ENCODE assay signal across 1 cellular context in genomic region chr7:157336383-157337315, GRCh38.
TF ChIP-seq lines count a peak whose summit lies in the region.

Gene DNAJB6, plus strand, starts transcription at chr7:157337004. Its CDS starts 21,569 bp downstream, at chr7:157358573.

TF ChIP-seq in HepG2, 621 proteins besides CTCF, POLR2A, EP300 and RAD21 (continued from another document and continues in another):
- TF ChIP-seq DMTF1 (CRISPR knock-in tag; IDR thresholded peaks at IDR 0.05) = no peak
- TF ChIP-seq SPEN (CRISPR knock-in tag; IDR thresholded peaks at IDR 0.05; ENCODE audit: low read depth) = peak; percentile 57
- peak; percentile 17 for TF ChIP-seq TEAD3 (CRISPR knock-in tag; optimal IDR thresholded peaks at IDR 0.05; ENCODE audit: borderline replicate concordance)
- TF ChIP-seq HDAC2 (CRISPR knock-in tag; IDR thresholded peaks at IDR 0.05) = 0 out of 2 replicates have a peak, but pooled peaks have one; percentile 41
- no peak for TF ChIP-seq ZNF207 (IDR thresholded peaks at IDR 0.05; ENCODE audit: borderline replicate concordance)
- TF ChIP-seq HNRNPH1 (optimal IDR thresholded peaks at IDR 0.05; ENCODE audit: low read depth, low read length) = no peak
- TF ChIP-seq RCOR2 (CRISPR knock-in tag; IDR thresholded peaks at IDR 0.05) = no peak
- no peak for TF ChIP-seq ZNF530 (CRISPR knock-in tag; IDR thresholded peaks at IDR 0.05; ENCODE audit: low read depth)
- no peak for TF ChIP-seq PCBP2 (optimal IDR thresholded peaks at IDR 0.05; ENCODE audit: low read depth, low read length, poor library complexity, severe bottlenecking)
- TF ChIP-seq MLLT10 (CRISPR knock-in tag; IDR thresholded peaks at IDR 0.05) = no peak
- no peak for TF ChIP-seq BRF2 (CRISPR knock-in tag; IDR thresholded peaks at IDR 0.05)
- TF ChIP-seq ZNF605 (CRISPR knock-in tag; IDR thresholded peaks at IDR 0.05) = no peak
- no peak for TF ChIP-seq IKZF1 (IDR thresholded peaks at IDR 0.05)
- no peak for TF ChIP-seq KLF12 (CRISPR knock-in tag; IDR thresholded peaks at IDR 0.05; ENCODE audit: borderline replicate concordance)
- TF ChIP-seq ZNF121 (CRISPR knock-in tag; IDR thresholded peaks at IDR 0.05) = no peak
- no peak for TF ChIP-seq RBAK (CRISPR knock-in tag; IDR thresholded peaks at IDR 0.05)
- no peak for TF ChIP-seq ZNF17 (CRISPR knock-in tag; IDR thresholded peaks at IDR 0.05)
- TF ChIP-seq ZNF280D (CRISPR knock-in tag; IDR thresholded peaks at IDR 0.05) = no peak
- peak; percentile 49 for TF ChIP-seq HNRNPK (IDR thresholded peaks at IDR 0.05; ENCODE audit: low read depth, low read length, poor library complexity, severe bottlenecking)
- no peak for TF ChIP-seq HIC2 (CRISPR knock-in tag; IDR thresholded peaks at IDR 0.05; ENCODE audit: low read depth)
- no peak for TF ChIP-seq ZNF496 (CRISPR knock-in tag; IDR thresholded peaks at IDR 0.05; ENCODE audit: insufficient replicate concordance)
- TF ChIP-seq MED13 (CRISPR knock-in tag; IDR thresholded peaks at IDR 0.05) = no peak
- no peak for TF ChIP-seq ZNF326 (CRISPR knock-in tag; IDR thresholded peaks at IDR 0.05; ENCODE audit: borderline replicate concordance)
- TF ChIP-seq KMT2B (CRISPR knock-in tag; IDR thresholded peaks at IDR 0.05) = peak; percentile 86
- no peak for TF ChIP-seq DDIT3 (CRISPR knock-in tag; IDR thresholded peaks at IDR 0.05)
- TF ChIP-seq ARID2 (CRISPR knock-in tag; IDR thresholded peaks at IDR 0.05; ENCODE audit: borderline replicate concordance) = no peak
- TF ChIP-seq TFAP4 (IDR thresholded peaks at IDR 0.05; ENCODE audit: borderline replicate concordance, low read depth) = no peak
- 0 out of 2 replicates have a peak, but pooled peaks have one; percentile 36 for TF ChIP-seq ZNF709 (CRISPR knock-in tag; IDR thresholded peaks at IDR 0.05)
- TF ChIP-seq CREM (IDR thresholded peaks at IDR 0.05) = peak; percentile 86
- no peak for TF ChIP-seq CREM (CRISPR knock-in tag; IDR thresholded peaks at IDR 0.05)
- peak; percentile 56 for TF ChIP-seq ZNF331 (CRISPR knock-in tag; IDR thresholded peaks at IDR 0.05)
- TF ChIP-seq ZNF484 (CRISPR knock-in tag; IDR thresholded peaks at IDR 0.05; ENCODE audit: borderline replicate concordance, low read depth) = no peak
- TF ChIP-seq TRIM22 (IDR thresholded peaks at IDR 0.05) = no peak
- TF ChIP-seq MYC (CRISPR knock-in tag; IDR thresholded peaks at IDR 0.05; ENCODE audit: borderline replicate concordance) = peak; percentile 70; the same call in 1 of the 2 replicates
- no peak for TF ChIP-seq ZXDC (CRISPR knock-in tag; IDR thresholded peaks at IDR 0.05)
- TF ChIP-seq NFKBIZ (CRISPR knock-in tag; IDR thresholded peaks at IDR 0.05) = no peak
- TF ChIP-seq MEIS1 (CRISPR knock-in tag; IDR thresholded peaks at IDR 0.05; ENCODE audit: borderline replicate concordance) = no peak
- TF ChIP-seq ADNP (CRISPR knock-in tag; IDR thresholded peaks at IDR 0.05) = no peak
- TF ChIP-seq SYNCRIP (IDR thresholded peaks at IDR 0.05; ENCODE audit: insufficient read depth, low read depth, low read length) = no peak
- TF ChIP-seq ZNF737 (CRISPR knock-in tag; IDR thresholded peaks at IDR 0.05; ENCODE audit: borderline replicate concordance) = no peak
- TF ChIP-seq ZNF101 (CRISPR knock-in tag; IDR thresholded peaks at IDR 0.05; ENCODE audit: borderline replicate concordance, low read depth) = no peak
- TF ChIP-seq KAT7 (CRISPR knock-in tag; IDR thresholded peaks at IDR 0.05; ENCODE audit: borderline replicate concordance) = no peak
- TF ChIP-seq CEBPZ (IDR thresholded peaks at IDR 0.05; ENCODE audit: low read length) = no peak
- TF ChIP-seq SALL1 (CRISPR knock-in tag; IDR thresholded peaks at IDR 0.05) = peak; percentile 66
- TF ChIP-seq KLF15 (CRISPR knock-in tag; IDR thresholded peaks at IDR 0.05; ENCODE audit: borderline replicate concordance) = no peak
- TF ChIP-seq ZNF451 (CRISPR knock-in tag; IDR thresholded peaks at IDR 0.05) = no peak
- TF ChIP-seq NFE2L1 (CRISPR knock-in tag; IDR thresholded peaks at IDR 0.05; ENCODE audit: borderline replicate concordance) = no peak
- peak; percentile 59; the same call in 1 of the 2 replicates for TF ChIP-seq ZBTB20 (CRISPR knock-in tag; IDR thresholded peaks at IDR 0.05; ENCODE audit: borderline replicate concordance, low read depth)
- no peak for TF ChIP-seq ZNF670 (CRISPR knock-in tag; IDR thresholded peaks at IDR 0.05; ENCODE audit: borderline replicate concordance)
- no peak for TF ChIP-seq TEAD2 (CRISPR knock-in tag; IDR thresholded peaks at IDR 0.05)
